Comparison of ENCODE assay signal across 8 cellular contexts in genomic region chr1:28359592-28360239, GRCh38.
DNase-seq lines count a peak whose midpoint lies in the region; ATAC-seq and TF ChIP-seq lines count a peak whose summit lies in the region.

No MANE protein-coding gene starts in this region.

- H3K27me3 Mint-ChIP-seq in T-helper 2 cell treated with Interferon-gamma antibody and Interleukin-4, amounts not matched to agents 5 μg/mL and 100 μg/mL, for 36 hours (ENCODE audit: low read depth), result peaks cover 3% of the 10 kb centered on the region

- H3K36me3 Mint-ChIP-seq in T-helper 2 cell treated with Interferon-gamma antibody and Interleukin-4, amounts not matched to agents 5 μg/mL and 100 μg/mL, for 36 hours (ENCODE audit: low read depth), result no peaks in the 10 kb centered on the region

- DNase-seq in GM10248 (ENCODE audit: extremely low spot score) (peak; percentile 69), NCI-H1694 treated with DMSO at 0.1 percent for 48 hours (lab: John Stamatoyannopoulos, UW) (peak; percentile 63), amniotic epithelial cell (ENCODE audit: low read depth) (peak; percentile 57), hippocampal formation (lab: John Stamatoyannopoulos, UW) (peak; percentile 7 to 26)
- peak; percentile 49 for DNase-seq in T-helper 2 cell treated with Interferon-gamma antibody and Interleukin-4, amounts not matched to agents 5 μg/mL and 100 μg/mL, for 36 hours (ENCODE audit: low spot score)
- DNase-seq in stimulated activated CD4-positive, alpha-beta T cell treated with anti-CD3 and anti-CD28 coated beads, Interleukin-12 subunit alpha, Interleukin-12 subunit beta, amount 100 ng/mL, for 4 hours, result peak; percentile 71

- ATAC-seq in GM18520 (IDR thresholded peaks at IDR 0.05; ENCODE audit: unreplicated experiment) (no peak), HG03159 (IDR thresholded peaks at IDR 0.05; ENCODE audit: unreplicated experiment) (no peak)

- H3K27ac Mint-ChIP-seq in T-helper 2 cell treated with Interferon-gamma antibody and Interleukin-4, amounts not matched to agents 5 μg/mL and 100 μg/mL, for 36 hours, result no peak overlapping the region

- H3K4me1 Mint-ChIP-seq in T-helper 2 cell treated with Interferon-gamma antibody and Interleukin-4, amounts not matched to agents 5 μg/mL and 100 μg/mL, for 36 hours (ENCODE audit: low read depth), result peaks cover 9% of the 10 kb centered on the region

- no peaks in the 10 kb centered on the region for H3K9me3 Mint-ChIP-seq in T-helper 2 cell treated with Interferon-gamma antibody and Interleukin-4, amounts not matched to agents 5 μg/mL and 100 μg/mL, for 36 hours

- H3K4me3 Mint-ChIP-seq in T-helper 2 cell treated with Interferon-gamma antibody and Interleukin-4, amounts not matched to agents 5 μg/mL and 100 μg/mL, for 36 hours, result no peak overlapping the region

- TF ChIP-seq CTCF in GM10248 (IDR thresholded peaks at IDR 0.05; ENCODE audit: control extremely low read depth, extremely low read depth, low read depth, missing control alignments), result peak; percentile 57

- POLR2A ChIA-PET in GM10248 (lab: Yijun Ruan, JAX), result no interaction called here

- CTCF ChIA-PET in GM10248 (lab: Yijun Ruan, JAX), result interaction anchor here (0.7 to 3.9 kb wide), 42 partner anchors 9 to 1363 kb away, joined by 3 to 44 read pairs (median 4); partner anchors contain the start of genes MED18, PHACTR4 and RCC1

Comparison
In these comparisons a context has a peak if more than half of its experiments do, and no peak if none do; other contexts are left out.
1. DNase-seq: peak in every context shown above with its lines; median percentile 71 in stimulated activated CD4-positive, alpha-beta T cell treated with anti-CD3 and anti-CD28 coated beads, Interleukin-12 subunit alpha, Interleukin-12 subunit beta, amount 100 ng/mL, for 4 hours; 69 in GM10248; 63 in NCI-H1694 treated with DMSO at 0.1 percent for 48 hours; 57 in amniotic epithelial cell; 49 in T-helper 2 cell treated with Interferon-gamma antibody and Interleukin-4, amounts not matched to agents 5 μg/mL and 100 μg/mL, for 36 hours; 16 in hippocampal formation.